ENCODE assay signal across 33 cellular contexts in the genomic region with DNA sequence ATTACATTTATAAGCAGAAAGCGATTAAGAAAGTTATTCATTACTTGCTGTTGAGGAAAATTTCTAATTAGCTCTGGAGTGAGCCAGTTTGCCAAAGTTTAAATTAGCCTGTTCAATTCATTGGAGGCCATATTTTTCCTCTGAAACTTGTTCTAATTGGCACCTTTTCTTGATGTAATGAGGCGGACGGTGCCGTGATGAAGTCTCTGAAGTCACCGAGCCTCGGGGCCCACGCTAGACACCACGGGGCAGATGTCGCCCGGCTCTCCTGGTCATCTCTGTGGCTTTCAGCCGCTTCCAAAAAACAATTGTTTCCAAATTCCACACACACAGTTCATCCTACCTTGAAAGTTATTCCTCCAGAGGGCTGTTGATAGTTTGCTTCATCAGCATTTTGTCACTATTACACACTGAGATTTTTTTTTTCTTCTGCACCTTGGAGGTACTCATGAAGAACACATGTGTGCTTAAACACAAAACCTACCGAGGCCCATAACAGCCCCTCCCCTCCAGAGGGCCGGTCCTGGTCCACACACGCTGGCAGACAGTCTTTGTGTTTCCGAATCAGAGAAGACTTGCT. TPM values are rescaled to one million over a fixed set of nuclear protein-coding genes. Genes with fewer than 3 reads are reported as not detected.
"Had no signal": no experiment of that assay in that cellular context is flagged by ENCODE, and none has a peak within 500 bp of the region (broad histone marks: within the 10 kb centered on the region; RNA-seq: fewer than 3 reads in every experiment).

No MANE protein-coding gene starts in this region.

- ATAC-seq: activated CD4-positive, CD25-positive, alpha-beta regulatory T cell treated with anti-CD3 and anti-CD28 coated beads, Interleukin-2, amount 50 U/mL, for 24 hours; activated CD8-positive, alpha-beta T cell treated with anti-CD3 and anti-CD28 coated beads for 36 hours; activated T-cell treated with anti-CD3 and anti-CD28 coated beads, Interleukin-2, amount 50 U/mL, for 4 hours; activated T-helper 17 cell treated with anti-CD3 and anti-CD28 coated beads, Interleukin-2, amount 50 U/mL, for 72 hours; body of pancreas; effector memory CD8-positive, alpha-beta T cell; T-helper 17 cell had no signal

- H3K36me3 ChIP-seq: esophagus squamous epithelium, WERI-Rb-1 had no signal

- FAIRE-seq: colon had no signal

- H3K4me1 ChIP-seq: body of pancreas, esophagus squamous epithelium had no signal

- H3K27ac ChIP-seq: body of pancreas, esophagus squamous epithelium, WERI-Rb-1 had no signal

- DNase-seq: activated B cell treated with CpG ODN at 0.5 μM for 24 hours; activated CD4-positive, alpha-beta T cell treated with anti-CD3 and anti-CD28 coated beads for 48 hours; activated CD4-positive, alpha-beta T cell treated with anti-CD3 and anti-CD28 coated beads, Interleukin-2, amount 50 U/mL, for 1 hour; activated CD4-positive, alpha-beta T cell treated with anti-CD3 and anti-CD28 coated beads, Interleukin-2, amount 50 U/mL, for 48 hours; activated CD8-positive, alpha-beta memory T cell treated with anti-CD3 and anti-CD28 coated beads for 24 hours; activated CD8-positive, alpha-beta T cell treated with anti-CD3 and anti-CD28 coated beads for 36 hours; activated effector memory CD4-positive, alpha-beta T cell treated with Interleukin-2 at 50 U/mL for 16 hours; activated gamma-delta T cell treated with Interleukin-2 at 50 U/mL for 16 hours; activated naive CD4-positive, alpha-beta T cell treated with anti-CD3 and anti-CD28 coated beads, Interleukin-2, amount 50 U/mL, for 16 hours; activated naive CD4-positive, alpha-beta T cell treated with Interleukin-2 at 50 U/mL for 16 hours; activated T-cell treated with anti-CD3 and anti-CD28 coated beads, Interleukin-2, amount 50 U/mL, for 4 hours; amygdala; aorta; body of pancreas; caudate nucleus; cortex of kidney; dermis blood vessel endothelial cell; effector CD4-positive, alpha-beta T cell; effector memory CD8-positive, alpha-beta T cell; erythroblast; esophagus squamous epithelium; foreskin melanocyte; head of caudate nucleus; T-helper 1 cell; T-helper 17 cell; T1000; WERI-Rb-1 had no signal

- H3K4me3 ChIP-seq: body of pancreas, esophagus squamous epithelium had no signal

- H3K27me3 ChIP-seq: body of pancreas, esophagus squamous epithelium had no signal

- H3K9me3 ChIP-seq: body of pancreas, esophagus squamous epithelium had no signal

RNA-seq across cellular contexts. Expression of gene CTAG2, which starts 3.9 kb away (rescaled TPM):
- total RNA-seq: activated B cell treated with CpG ODN at 0.5 μM for 24 hours; activated CD8-positive, alpha-beta T cell treated with anti-CD3 and anti-CD28 coated beads for 36 hours; activated T-helper 17 cell treated with anti-CD3 and anti-CD28 coated beads, Interleukin-2, amount 50 U/mL, for 72 hours; aorta; body of pancreas; chondrocyte; dermis blood vessel endothelial cell; esophagus squamous epithelium; fibroblast of lung; fibroblast of villous mesenchyme; T-helper 17 cell had no signal
- polyA plus RNA-seq: fibroblast of lung had no signal

RNA-seq across cellular contexts. Expression of gene CTAG1B, which starts 38.2 kb away (rescaled TPM):
- total RNA-seq: activated B cell treated with CpG ODN at 0.5 μM for 24 hours; activated CD8-positive, alpha-beta T cell treated with anti-CD3 and anti-CD28 coated beads for 36 hours; activated T-cell treated with anti-CD3 and anti-CD28 coated beads, Interleukin-2, amount 50 U/mL, for 4 hours; activated T-helper 17 cell treated with anti-CD3 and anti-CD28 coated beads, Interleukin-2, amount 50 U/mL, for 72 hours; aorta; body of pancreas; chondrocyte; dermis blood vessel endothelial cell; esophagus squamous epithelium; fibroblast of lung; fibroblast of villous mesenchyme; T-helper 17 cell had no signal
- polyA plus RNA-seq: aorta, fibroblast of lung had no signal
